Comparison of ENCODE assay signal across 27 cellular contexts in the genomic region with DNA sequence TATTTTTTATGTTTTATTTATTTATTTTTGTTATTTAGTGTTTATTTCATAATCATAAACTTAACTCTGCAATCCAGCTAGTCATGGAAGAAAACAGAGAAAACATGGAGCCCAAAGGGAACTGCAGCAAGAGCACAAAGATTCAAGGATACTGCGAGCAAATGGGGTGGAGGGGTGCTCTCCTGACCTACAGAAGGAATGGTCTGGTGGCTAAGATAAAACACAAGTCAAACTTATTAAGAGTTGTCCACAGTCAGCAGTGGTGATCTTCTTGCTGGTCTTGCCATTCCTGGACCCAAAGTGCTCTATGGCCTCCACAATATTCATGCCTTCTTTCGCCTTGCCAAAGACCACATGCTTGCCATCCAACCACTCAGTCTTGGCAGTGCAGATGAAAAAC. TPM values are rescaled to one million over a fixed set of nuclear protein-coding genes. Genes with fewer than 3 reads are reported as not detected.
DNase-seq lines count a peak whose midpoint lies in the region; ATAC-seq, FAIRE-seq and TF ChIP-seq lines count a peak whose summit lies in the region.
"Had no signal": no experiment of that assay in that cellular context is flagged by ENCODE, and none has a peak within 500 bp of the region (broad histone marks: within the 10 kb centered on the region; RNA-seq: fewer than 3 reads in every experiment).

No MANE protein-coding gene starts in this region.

- DNase-seq in GM12892 (ENCODE audit: insufficient read length) = no peak
- no peak for DNase-seq in immature natural killer cell
- DNase-seq in lower lobe of right lung = no peak
- DNase-seq in activated CD4-positive, alpha-beta T cell treated with anti-CD3 and anti-CD28 coated beads, Interleukin-2, amount 50 U/mL, for 1 hour = no peak
- no peak for DNase-seq in globus pallidus (ENCODE audit: low spot score)
- DNase-seq: AML-193; Caco-2; CD4-positive, CD25-positive, alpha-beta regulatory T cell; EL; GDM1; GM23248; H7; MM.1S; NCI-H1048; NCI-H1694; NCI-H2029 treated with DMSO at 0.1 percent for 48 hours; NCI-H446 treated with DMSO at 0.1 percent for 48 hours; NCI-H526 treated with DMSO at 0.1 percent for 48 hours; SHP77; T-cell had no signal

- H3K27me3 ChIP-seq in lower lobe of right lung (ENCODE audit: low read depth) = no peaks in the 10 kb centered on the region

- H3K4me1 ChIP-seq in lower lobe of right lung = peaks cover 35% of the 10 kb centered on the region
- H3K4me1 ChIP-seq: Caco-2 had no signal

- intact Hi-C loops in lower lobe of right lung (cut with DNase I) = no loop called here

- peak overlapping the region; percentile 57 for H3K27ac ChIP-seq in C4-2B
- H3K27ac ChIP-seq in lower lobe of right lung = no peak overlapping the region
- H3K27ac ChIP-seq: A549, GM23248, RWPE1 had no signal

- peaks cover 0 to 5% (median 0%) of the 10 kb centered on the region in 3 donors for H3K36me3 Mint-ChIP-seq in immature natural killer cell
- no peaks in the 10 kb centered on the region for H3K36me3 Mint-ChIP-seq in stimulated activated memory B cell treated with anti-CD40 and anti-IgM and Interleukin-4, amounts not matched to agents 10 μg/mL and 1 μg/mL and 100 μg/mL, for 72 hours

- no peaks in the 10 kb centered on the region for H3K27me3 Mint-ChIP-seq in immature natural killer cell (ENCODE audit: low read depth in 3 of 3)
- H3K27me3 Mint-ChIP-seq in stimulated activated memory B cell treated with anti-CD40 and anti-IgM and Interleukin-4, amounts not matched to agents 10 μg/mL and 1 μg/mL and 100 μg/mL, for 72 hours = no peaks in the 10 kb centered on the region
- H3K27me3 Mint-ChIP-seq: CD4-positive, CD25-positive, alpha-beta regulatory T cell; T-cell had no signal

- TF ChIP-seq POLR2A in GM12892 (IDR thresholded peaks at IDR 0.05; ENCODE audit: low read depth, low read length) = no peak

- H3K27ac Mint-ChIP-seq in immature natural killer cell = peak overlapping the region in 4 of 6 donors; percentile 2 to 41 (median 16)
- H3K27ac Mint-ChIP-seq in stimulated activated memory B cell treated with anti-CD40 and anti-IgM and Interleukin-4, amounts not matched to agents 10 μg/mL and 1 μg/mL and 100 μg/mL, for 72 hours = peak overlapping the region; percentile 91

- H3K4me3 Mint-ChIP-seq in immature natural killer cell = peak overlapping the region in 2 of 5 donors; percentile 19 to 21
- no peak overlapping the region for H3K4me3 Mint-ChIP-seq in stimulated activated memory B cell treated with anti-CD40 and anti-IgM and Interleukin-4, amounts not matched to agents 10 μg/mL and 1 μg/mL and 100 μg/mL, for 72 hours
- H3K4me3 Mint-ChIP-seq: CD4-positive, CD25-positive, alpha-beta regulatory T cell; T-cell had no signal

- peaks cover 82 to 95% of the 10 kb centered on the region in 2 donors for H3K4me1 Mint-ChIP-seq in immature natural killer cell
- H3K4me1 Mint-ChIP-seq in stimulated activated memory B cell treated with anti-CD40 and anti-IgM and Interleukin-4, amounts not matched to agents 10 μg/mL and 1 μg/mL and 100 μg/mL, for 72 hours = peaks cover 72% of the 10 kb centered on the region

- no peak for ATAC-seq in stimulated activated memory B cell treated with anti-CD40 and anti-IgM and Interleukin-4, amounts not matched to agents 10 μg/mL and 1 μg/mL and 100 μg/mL, for 72 hours
- ATAC-seq in lower lobe of right lung = no peak
- ATAC-seq: A549, GM12878, HepG2, Panc1, T-cell had no signal

- TF ChIP-seq CTCF in C4-2B (conservative IDR thresholded peaks at IDR 0.05) (no peak), lower lobe of right lung (IDR thresholded peaks at IDR 0.05) (no peak)

- no peaks in the 10 kb centered on the region for H3K9me3 Mint-ChIP-seq in immature natural killer cell
- no peaks in the 10 kb centered on the region for H3K9me3 Mint-ChIP-seq in stimulated activated memory B cell treated with anti-CD40 and anti-IgM and Interleukin-4, amounts not matched to agents 10 μg/mL and 1 μg/mL and 100 μg/mL, for 72 hours
- H3K9me3 Mint-ChIP-seq: T-cell had no signal

- no peaks in the 10 kb centered on the region for H3K36me3 ChIP-seq in lower lobe of right lung

- H3K9me3 ChIP-seq in lower lobe of right lung = no peaks in the 10 kb centered on the region
- H3K9me3 ChIP-seq: A549, Caco-2 had no signal

- FAIRE-seq in GM12892 (lab: Jason Lieb, UNC) = peak; percentile 58
- FAIRE-seq: A549, GM12878, HepG2 had no signal

- no peak overlapping the region for H3K4me3 ChIP-seq in lower lobe of right lung
- H3K4me3 ChIP-seq: A549, GM23248 had no signal

RNA-seq across cellular contexts. Expression of a gene that starts 36.7 kb away (rescaled TPM):
- polyA plus RNA-seq in GM12892 (2012; ENCODE audit: missing spikeins) = 25.2 TPM
- 10 to 100 TPM; 28.7 to 53.1 (median 45.5) TPM for polyA plus RNA-seq in immature natural killer cell
- total RNA-seq in lower lobe of right lung = 59.5 TPM

RNA-seq across cellular contexts. Expression of a gene that starts 51.4 kb away (rescaled TPM):
- 61.8 TPM for polyA plus RNA-seq in GM12892 (2012; ENCODE audit: missing spikeins)
- polyA plus RNA-seq in immature natural killer cell = 100 to 1,000 TPM; 167 to 292 (median 199) TPM
- total RNA-seq in lower lobe of right lung = 86.5 TPM
